In genomic region chr18:76055025-76055424, GRCh38 we compare ENCODE assay signal across 8 cellular contexts.
"Had no signal": no experiment of that assay in that cellular context is flagged by ENCODE, and none has a peak within 500 bp of the region (broad histone marks: within the 10 kb centered on the region; RNA-seq: fewer than 3 reads in every experiment).

No MANE protein-coding gene starts in this region.

- H3K9me3 ChIP-seq: HAP-1 had no signal

- H3K4me1 Mint-ChIP-seq: IgD-negative memory B cell had no signal

- H3K27me3 Mint-ChIP-seq: IgD-negative memory B cell had no signal

- H3K27ac ChIP-seq: GM23248 had no signal

- H2AFZ ChIP-seq: GM23248 had no signal

- H3K4me1 ChIP-seq: HAP-1 had no signal

- FAIRE-seq: HTR-8/SVneo had no signal

- ATAC-seq: HCT116 had no signal

- DNase-seq: GM23248, GOT3, H7, HFFc6 had no signal

- H3K4me3 ChIP-seq: GM23248, HAP-1 had no signal

- H3K4me3 Mint-ChIP-seq: HFFc6 had no signal

- H3K36me3 ChIP-seq: HAP-1 had no signal

- H3K27ac Mint-ChIP-seq: HFFc6 had no signal

- H3K9ac ChIP-seq: GM23248 had no signal
